Comparison of ENCODE assay signal across 8 cellular contexts in genomic region chr2:121736140-121736461, GRCh38. TPM values are rescaled to one million over a fixed set of nuclear protein-coding genes. Genes with fewer than 3 reads are reported as not detected.
DNase-seq lines count a peak whose midpoint lies in the region; ATAC-seq and TF ChIP-seq lines count a peak whose summit lies in the region.

No MANE protein-coding gene starts in this region.

- H3K9ac ChIP-seq in mucosa of stomach (ENCODE audit: low read length): peak overlapping the region; percentile 90

- peaks cover 3% of the 10 kb centered on the region for H3K4me1 ChIP-seq in A673 (ENCODE audit: insufficient read depth, low read length, poor library complexity, severe bottlenecking)
- peaks cover 6% of the 10 kb centered on the region for H3K4me1 ChIP-seq in mucosa of stomach (ENCODE audit: control insufficient read depth, insufficient read depth, low read length)

- intact Hi-C loops in A673 (cut with micrococcal nuclease; ENCODE audit: unreplicated experiment): loop anchor here (5.0 kb wide), 1 partner anchor 204 kb away; the partner anchor contains the start of gene RNU4ATAC
- intact Hi-C loops in MCF 10A (cut with micrococcal nuclease): no loop called here

- no peak for TF ChIP-seq CTCF in A673 (conservative IDR thresholded peaks at IDR 0.05; ENCODE audit: low read depth, low read length)
- no peak for TF ChIP-seq CTCF in MCF 10A (IDR thresholded peaks at IDR 0.05; ENCODE audit: unreplicated experiment)

- H3K9me3 ChIP-seq in A673 (ENCODE audit: low read depth, low read length, poor library complexity, severe bottlenecking) (no peaks in the 10 kb centered on the region), mucosa of stomach (ENCODE audit: control insufficient read depth, low read length) (no peaks in the 10 kb centered on the region)

- POLR2A ChIA-PET in A673 (lab: Charles Lee; ENCODE audit: low non-redundant PET): interaction anchor here (0.5 kb wide), 1 partner anchor 21 kb away, joined by 3 read pairs; no protein-coding TSS in a partner anchor
- POLR2A ChIA-PET in MCF 10A (lab: Yijun Ruan, JAX): interaction anchor here (0.7 to 4.6 kb wide), 16 partner anchors 9 to 1767 kb away, joined by 3 to 46 read pairs (median 6); partner anchors contain the start of genes CLASP1, RNU4ATAC and TSN

- H3K4me3 ChIP-seq in A673 (ENCODE audit: low read depth, low read length, poor library complexity, severe bottlenecking) (peak overlapping the region; percentile 72), mucosa of stomach (ENCODE audit: low read length) (peak overlapping the region; percentile 75)

- no peaks in the 10 kb centered on the region for H3K9me3 Mint-ChIP-seq in MCF 10A (ENCODE audit: unreplicated experiment)

- DNase-seq in A673 (ENCODE audit: low spot score) (no peak), MCF 10A (ENCODE audit: unreplicated experiment) (no peak), Ammon's horn (ENCODE audit: low spot score) (no peak), cerebellar cortex (ENCODE audit: low spot score) (no peak), NCI-H1930 (lab: John Stamatoyannopoulos, UW) (no peak)

- peak; percentile 13 for ATAC-seq in HG03378 (IDR thresholded peaks at IDR 0.05; ENCODE audit: unreplicated experiment)
- no peak for ATAC-seq in HG02840 (IDR thresholded peaks at IDR 0.05; ENCODE audit: low FRiP score, unreplicated experiment)

- H3K36me3 Mint-ChIP-seq in MCF 10A (ENCODE audit: insufficient read depth, unreplicated experiment): peaks cover 31% of the 10 kb centered on the region

- CTCF ChIA-PET in A673 (lab: Charles Lee) (interaction anchor here (1.0 to 1.1 kb wide), 2 partner anchors 17 to 931 kb away, joined by 4 to 5 read pairs; no protein-coding TSS in a partner anchor), MCF 10A (lab: Yijun Ruan, JAX) (interaction anchor here (0.5 to 2.3 kb wide), 6 partner anchors 17 to 412 kb away, joined by 3 to 10 read pairs (median 6); partner anchors contain the start of gene TSN)

- H3K4me1 Mint-ChIP-seq in MCF 10A (ENCODE audit: insufficient read depth, unreplicated experiment): peaks cover 11% of the 10 kb centered on the region

- BruUV-seq in A673 (replicated peaks; lab: Mats Ljungman, UMichigan): no TSS peak
- BruUV-seq in MCF 10A (replicated peaks; lab: Mats Ljungman, UMichigan): TSS peak; percentile 51

- H3K27ac ChIP-seq in A673 (ENCODE audit: low read depth, low read length, poor library complexity, severe bottlenecking): peak overlapping the region; percentile 74

- H3K27me3 ChIP-seq in A673 (replicated peaks; ENCODE audit: insufficient read depth, low read depth, low read length, poor library complexity) (no peaks in the 10 kb centered on the region), mucosa of stomach (ENCODE audit: control insufficient read depth, insufficient read depth, low read length) (no peaks in the 10 kb centered on the region)

- H3K36me3 ChIP-seq in A673 (ENCODE audit: insufficient read depth, low read length, poor library complexity, severe bottlenecking) (peaks cover 31% of the 10 kb centered on the region), mucosa of stomach (ENCODE audit: control insufficient read depth, insufficient read depth, low read length) (no peaks in the 10 kb centered on the region)

- H3K27ac Mint-ChIP-seq in MCF 10A (ENCODE audit: low read depth, unreplicated experiment): peak overlapping the region; percentile 90

- peak overlapping the region; percentile 95 for H3K4me3 Mint-ChIP-seq in MCF 10A (ENCODE audit: unreplicated experiment)

- no peaks in the 10 kb centered on the region for H3K27me3 Mint-ChIP-seq in MCF 10A (ENCODE audit: insufficient read depth, unreplicated experiment)

RNA-seq across cellular contexts. Expression of gene NIFK, which starts 0.6 kb away (rescaled TPM):
- total RNA-seq in A673 (2021): 84.2 and 97.4 TPM in 2 replicates
- 111 and 171 TPM in 2 replicates for total RNA-seq in MCF 10A (2022)

RNA-seq across cellular contexts. Expression of gene TSN, which starts 19.4 kb away (rescaled TPM):
- 110 and 112 TPM in 2 replicates for total RNA-seq in A673 (2021)
- total RNA-seq in MCF 10A (2022): 60.7 and 78.2 TPM in 2 replicates
